9 cellular contexts compared by ENCODE assay signal in genomic region chr4:185143596-185143969, GRCh38. TPM values are rescaled to one million over a fixed set of nuclear protein-coding genes. Genes with fewer than 3 reads are reported as not detected.
DNase-seq lines count a peak whose midpoint lies in the region; ATAC-seq, FAIRE-seq and TF ChIP-seq lines count a peak whose summit lies in the region.
"Had no signal": no experiment of that assay in that cellular context is flagged by ENCODE, and none has a peak within 500 bp of the region (broad histone marks: within the 10 kb centered on the region; RNA-seq: fewer than 3 reads in every experiment).

No MANE protein-coding gene starts in this region.

- ATAC-seq in HG02884 (IDR thresholded peaks at IDR 0.05; ENCODE audit: unreplicated experiment) (peak; percentile 9), Panc1 (peak; percentile 52)

- intact Hi-C loops in Panc1 (cut with micrococcal nuclease; ENCODE audit: unreplicated experiment), result no loop called here
- intact Hi-C loops in breast epithelium (cut with DNase I; ENCODE audit: low total_unique reads), result loop anchor here (5.0 kb wide), 1 partner anchor 39 kb away; no protein-coding TSS in a partner anchor

- no peak for FAIRE-seq in small intestine (lab: Jason Lieb, UNC)
- FAIRE-seq: G401.6 had no signal

- WGBS in small intestine, 3 donors, result 2 to 3% (median 3%) methylated on average over 21 to 30 of the region's 30 CpGs

- BruUV-seq in Panc1 (replicated peaks; lab: Mats Ljungman, UMichigan), result no TSS peak

- in situ Hi-C loops in Panc1 (cut with HindIII; ENCODE audit: low pct_unique_long_range_greater_than_20kb, low sequenced_read_pairs), result no loop called here

- POLR2A ChIA-PET in Panc1 (lab: Charles Lee), result no interaction called here

- CTCF ChIA-PET in Panc1 (lab: Charles Lee), result interaction anchor here (0.6 to 1.1 kb wide), 2 partner anchors 15 to 131 kb away, joined by 3 to 4 read pairs; no protein-coding TSS in a partner anchor

- H3K36me3 ChIP-seq in Panc1 (ENCODE audit: control insufficient read depth, insufficient read depth, low read length) (no peaks in the 10 kb centered on the region), breast epithelium (no peaks in the 10 kb centered on the region), small intestine (ENCODE audit: control insufficient read depth in 2 of 2, insufficient read depth in 2 of 2, low read length in 2 of 2) (peaks cover 0 to 2% of the 10 kb centered on the region in 2 donors)

- H3K27me3 ChIP-seq in Panc1 (ENCODE audit: control insufficient read depth, insufficient read depth, low read length) (no peaks in the 10 kb centered on the region), breast epithelium (no peaks in the 10 kb centered on the region), small intestine (ENCODE audit: control insufficient read depth in 2 of 2, insufficient read depth in 2 of 2, low read length in 2 of 2) (peaks cover 0 to 2% of the 10 kb centered on the region in 2 donors)

- TF ChIP-seq CTCF in Panc1 (IDR thresholded peaks at IDR 0.05) (no peak), breast epithelium (IDR thresholded peaks at IDR 0.05) (no peak)

- H3K9me3 ChIP-seq in Panc1 (ENCODE audit: control insufficient read depth, insufficient read depth, low read depth, low read length) (no peaks in the 10 kb centered on the region), breast epithelium (no peaks in the 10 kb centered on the region), small intestine (ENCODE audit: control insufficient read depth, low read depth) (no peaks in the 10 kb centered on the region)

- DNase-seq in NCI-H1694 treated with DMSO at 0.1 percent for 48 hours (lab: John Stamatoyannopoulos, UW) (peak; percentile 25), NCI-H1694 (lab: John Stamatoyannopoulos, UW) (no peak), Panc1 (ENCODE audit: low read depth, low spot score) (no peak), breast epithelium (ENCODE audit: low spot score in 2 of 2) (peak in 1 of 2 donors; percentile 59), islet precursor cell (peak; percentile 72), small intestine (peak; percentile 26), DMS153 (lab: John Stamatoyannopoulos, UW) (no peak)

- no peaks in the 10 kb centered on the region; the same call in 1 of the 2 replicates for H3K4me1 ChIP-seq in Panc1 (ENCODE audit: control insufficient read depth, insufficient read depth, low read length)
- H3K4me1 ChIP-seq in breast epithelium, result peaks cover 0 to 5% of the 10 kb centered on the region in 2 donors
- peaks cover 0 to 4% of the 10 kb centered on the region in 2 donors for H3K4me1 ChIP-seq in small intestine (ENCODE audit: control insufficient read depth in 2 of 2, insufficient read depth in 1 of 2, low read depth in 1 of 2, low read length in 1 of 2)

- H3K27ac ChIP-seq in Panc1 (ENCODE audit: low read length), result peak overlapping the region; percentile 61; the same call in 1 of the 2 replicates
- peak overlapping the region; percentile 76 to 89 for H3K27ac ChIP-seq in breast epithelium
- H3K27ac ChIP-seq in small intestine (ENCODE audit: low read depth in 1 of 2, low read length in 1 of 2), result no peak overlapping the region

- H3K4me3 ChIP-seq in Panc1 (ENCODE audit: low read depth in 2 of 2, low read length in 2 of 2) (peak overlapping the region; percentile 59 to 67), breast epithelium (peak overlapping the region; percentile 59 to 91 (median 76)), small intestine (ENCODE audit: low read depth in 1 of 2, low read length in 2 of 2) (peak overlapping the region; percentile 30 to 91)

- no peak for TF ChIP-seq POLR2A in breast epithelium (IDR thresholded peaks at IDR 0.05)

RNA-seq across cellular contexts. Expression of gene SLC25A4, which starts 0.5 kb away (rescaled TPM):
- total RNA-seq in Panc1 (2021; ENCODE audit: unreplicated experiment) (18.6 TPM), breast epithelium (10 to 100 TPM; 15.2 to 21.4 (median 19.3) TPM)
- polyA plus RNA-seq in Panc1 (2012; ENCODE audit: insufficient read length), result 26.4 TPM
- 10 to 100 TPM; 29.9 to 66.9 (median 57.6) TPM for polyA plus RNA-seq in small intestine

Comparison
In these comparisons a context has a peak if more than half of its experiments do, and no peak if none do; other contexts are left out.
1. DNase-seq: peak in NCI-H1694 treated with DMSO at 0.1 percent for 48 hours (single experiment), islet precursor cell (single experiment) and small intestine (single experiment); none in NCI-H1694 (single experiment), Panc1 (single experiment) and DMS153 (single experiment).
2. H3K27ac ChIP-seq: peak in Panc1 (single experiment) and breast epithelium (2 of 2); none in small intestine (0 of 2).
3. Peak in every context shown above with its lines, with median percentiles within 50 percentile points of each other: H3K4me3 ChIP-seq.